ENCODE assay signal across 32 cellular contexts in genomic region chr5:13188393-13188792, GRCh38.
A peak's percentile ranks its signal among the peaks of the same experiment; 100 is the strongest.
DNase-seq lines count a peak whose midpoint lies in the region; ATAC-seq and TF ChIP-seq lines count a peak whose summit lies in the region.
"Had no signal": no experiment of that assay in that cellular context is flagged by ENCODE, and none has a peak within 500 bp of the region (broad histone marks: within the 10 kb centered on the region; RNA-seq: fewer than 3 reads in every experiment).

No MANE protein-coding gene starts in this region.

- H3K4me3 ChIP-seq in epithelial cell of esophagus (ENCODE audit: low read length) (no peak overlapping the region), psoas muscle (no peak overlapping the region)
- H3K4me3 ChIP-seq: esophagus muscularis mucosa, mucosa of descending colon, suprapubic skin had no signal

- no peaks in the 10 kb centered on the region for H3K27me3 ChIP-seq in psoas muscle (ENCODE audit: insufficient read depth in 3 of 3, low read length in 2 of 3)
- H3K27me3 ChIP-seq: esophagus muscularis mucosa, suprapubic skin had no signal

- H3K9me3 ChIP-seq in psoas muscle: no peaks in the 10 kb centered on the region
- H3K9me3 ChIP-seq: esophagus muscularis mucosa had no signal

- no peak overlapping the region for H3K27ac Mint-ChIP-seq in activated CD4-positive, alpha-beta T cell treated with anti-CD3 and anti-CD28 coated beads for 36 hours
- H3K27ac Mint-ChIP-seq: activated CD8-positive, alpha-beta memory T cell treated with anti-CD3 and anti-CD28 coated beads, Interleukin-2, amount 10 ng/mL, durations not matched to agents 7 days and 5 days; CD4-positive, CD25-positive, alpha-beta regulatory T cell; dendritic cell treated with granulocyte-macrophage colony-stimulating factor and Interleukin-4, amounts not matched to agents 40 ng/mL and 50 ng/mL, for 4 days; natural killer cell treated with Interleukin-12 subunit alpha and Interleukin-12 subunit beta and Interleukin-15 and Interleukin-18, amount 100 ng/mL, for 72 hours had no signal

- no peaks in the 10 kb centered on the region for H3K36me3 Mint-ChIP-seq in activated CD4-positive, alpha-beta T cell treated with anti-CD3 and anti-CD28 coated beads for 36 hours (ENCODE audit: low read depth)
- H3K36me3 Mint-ChIP-seq: activated CD8-positive, alpha-beta memory T cell treated with anti-CD3 and anti-CD28 coated beads, Interleukin-2, amount 10 ng/mL, durations not matched to agents 7 days and 5 days; CD4-positive, CD25-positive, alpha-beta regulatory T cell; natural killer cell treated with Interleukin-12 subunit alpha and Interleukin-12 subunit beta and Interleukin-15 and Interleukin-18, amount 100 ng/mL, for 72 hours had no signal

- intact Hi-C loops in psoas muscle (cut with DNase I): no loop called here
- intact Hi-C loops in activated CD4-positive, alpha-beta T cell treated with anti-CD3 and anti-CD28 coated beads for 36 hours (cut with DNase I, micrococcal nuclease): no loop called here

- DNase-seq in ELR (ENCODE audit: low read depth) (peak; percentile 70), MV-4-11 (lab: John Stamatoyannopoulos, UW) (peak; percentile 89), epithelial cell of esophagus (ENCODE audit: low read depth) (peak; percentile 51), psoas muscle (no peak)
- no peak for DNase-seq in activated CD4-positive, alpha-beta T cell treated with anti-CD3 and anti-CD28 coated beads for 36 hours
- DNase-seq in activated effector memory CD4-positive, alpha-beta T cell treated with Interleukin-2 at 50 U/mL for 16 hours: no peak
- DNase-seq: activated CD4-positive, alpha-beta T cell treated with anti-CD3 and anti-CD28 coated beads, Interleukin-2, amount 50 U/mL, for 4 hours; activated CD4-positive, CD25-positive, alpha-beta regulatory T cell; activated CD8-positive, alpha-beta memory T cell treated with anti-CD3 and anti-CD28 coated beads, Interleukin-2, amount 10 ng/mL, durations not matched to agents 7 days and 5 days; activated naive CD4-positive, alpha-beta T cell; activated T-cell treated with anti-CD3 and anti-CD28 coated beads, Interleukin-2, amount 50 U/mL, for 4 hours; AML-193; CD4-positive, CD25-positive, alpha-beta regulatory T cell; DND-41; hippocampal formation; KG1; left cardiac atrium; mucosa of descending colon; NCI-H1417 treated with DMSO at 0.1 percent for 48 hours; NCI-H226; NCI-H774; RPMI8226; small intestine; stimulated activated naive CD4-positive, alpha-beta T cell; T-helper 1 cell had no signal

- TF ChIP-seq CTCF in epithelial cell of esophagus (IDR thresholded peaks at IDR 0.05; ENCODE audit: insufficient read depth, low read depth, low read length, missing control alignments): no peak
- no peak for TF ChIP-seq CTCF in psoas muscle (IDR thresholded peaks at IDR 0.05)

- ATAC-seq in psoas muscle (peak in 3 of 4 donors; percentile 35 to 66 (median 55)), GM21619 (IDR thresholded peaks at IDR 0.05; ENCODE audit: unreplicated experiment) (no peak), GM19397 (IDR thresholded peaks at IDR 0.05; ENCODE audit: unreplicated experiment) (no peak)
- no peak for ATAC-seq in activated CD4-positive, alpha-beta T cell treated with anti-CD3 and anti-CD28 coated beads for 36 hours
- ATAC-seq: activated CD8-positive, alpha-beta memory T cell treated with anti-CD3 and anti-CD28 coated beads, Interleukin-2, amount 10 ng/mL, durations not matched to agents 7 days and 5 days; activated T-cell treated with anti-CD3 and anti-CD28 coated beads, Interleukin-2, amount 50 U/mL, for 4 hours; left cardiac atrium; mucosa of descending colon; natural killer cell treated with Interleukin-12 subunit alpha and Interleukin-12 subunit beta and Interleukin-15 and Interleukin-18, amount 100 ng/mL, for 72 hours had no signal

- no peaks in the 10 kb centered on the region for H3K27me3 Mint-ChIP-seq in activated CD4-positive, alpha-beta T cell treated with anti-CD3 and anti-CD28 coated beads for 36 hours
- H3K27me3 Mint-ChIP-seq: activated CD8-positive, alpha-beta memory T cell treated with anti-CD3 and anti-CD28 coated beads, Interleukin-2, amount 10 ng/mL, durations not matched to agents 7 days and 5 days; CD4-positive, CD25-positive, alpha-beta regulatory T cell; central memory CD8-positive, alpha-beta T cell; dendritic cell treated with granulocyte-macrophage colony-stimulating factor and Interleukin-4, amounts not matched to agents 40 ng/mL and 50 ng/mL, for 4 days; natural killer cell treated with Interleukin-12 subunit alpha and Interleukin-12 subunit beta and Interleukin-15 and Interleukin-18, amount 100 ng/mL, for 72 hours had no signal

- H3K4me1 ChIP-seq in psoas muscle: no peaks in the 10 kb centered on the region
- H3K4me1 ChIP-seq: esophagus muscularis mucosa, suprapubic skin had no signal

- POLR2A ChIA-PET in activated CD4-positive, alpha-beta T cell treated with anti-CD3 and anti-CD28 coated beads for 36 hours (lab: Charles Lee): no interaction called here

- CTCF ChIA-PET in activated CD4-positive, alpha-beta T cell treated with anti-CD3 and anti-CD28 coated beads for 36 hours (lab: Charles Lee): interaction anchor here (0.6 kb wide), 2 partner anchors 10 to 398 kb away, joined by 3 read pairs; no protein-coding TSS in a partner anchor

- H3K4me1 Mint-ChIP-seq in activated CD4-positive, alpha-beta T cell treated with anti-CD3 and anti-CD28 coated beads for 36 hours: no peaks in the 10 kb centered on the region
- H3K4me1 Mint-ChIP-seq: activated CD8-positive, alpha-beta memory T cell treated with anti-CD3 and anti-CD28 coated beads, Interleukin-2, amount 10 ng/mL, durations not matched to agents 7 days and 5 days; CD4-positive, CD25-positive, alpha-beta regulatory T cell; central memory CD8-positive, alpha-beta T cell had no signal

- no peak overlapping the region for H3K4me3 Mint-ChIP-seq in activated CD4-positive, alpha-beta T cell treated with anti-CD3 and anti-CD28 coated beads for 36 hours
- H3K4me3 Mint-ChIP-seq: activated CD8-positive, alpha-beta memory T cell treated with anti-CD3 and anti-CD28 coated beads, Interleukin-2, amount 10 ng/mL, durations not matched to agents 7 days and 5 days; activated T-cell treated with anti-CD3 and anti-CD28 coated beads, Interleukin-2, amount 50 U/mL, for 4 hours; CD4-positive, CD25-positive, alpha-beta regulatory T cell; central memory CD8-positive, alpha-beta T cell; dendritic cell treated with granulocyte-macrophage colony-stimulating factor and Interleukin-4, amounts not matched to agents 40 ng/mL and 50 ng/mL, for 4 days; natural killer cell treated with Interleukin-12 subunit alpha and Interleukin-12 subunit beta and Interleukin-15 and Interleukin-18, amount 100 ng/mL, for 72 hours had no signal

- H3K36me3 ChIP-seq in psoas muscle (ENCODE audit: insufficient read depth in 1 of 2, low read depth in 1 of 2): no peaks in the 10 kb centered on the region
- H3K36me3 ChIP-seq: esophagus muscularis mucosa, suprapubic skin had no signal

- no peak overlapping the region for H3K27ac ChIP-seq in psoas muscle
- H3K27ac ChIP-seq: esophagus muscularis mucosa, suprapubic skin had no signal

- H3K9me3 Mint-ChIP-seq in activated CD4-positive, alpha-beta T cell treated with anti-CD3 and anti-CD28 coated beads for 36 hours (ENCODE audit: low read depth): peaks cover 13% of the 10 kb centered on the region
- H3K9me3 Mint-ChIP-seq: dendritic cell treated with granulocyte-macrophage colony-stimulating factor and Interleukin-4, amounts not matched to agents 40 ng/mL and 50 ng/mL, for 4 days had no signal

Comparison
In these comparisons a context has a peak if more than half of its experiments do, and no peak if none do; other contexts are left out.
1. DNase-seq: peak in ELR (single experiment), MV-4-11 (single experiment) and epithelial cell of esophagus (single experiment); none in psoas muscle (0 of 2), activated CD4-positive, alpha-beta T cell treated with anti-CD3 and anti-CD28 coated beads for 36 hours (single experiment) and activated effector memory CD4-positive, alpha-beta T cell treated with Interleukin-2 at 50 U/mL for 16 hours (single experiment).
2. ATAC-seq: peak in psoas muscle (3 of 4); none in activated CD4-positive, alpha-beta T cell treated with anti-CD3 and anti-CD28 coated beads for 36 hours (single experiment), GM21619 (single experiment) and GM19397 (single experiment).